Comparison of ENCODE assay signal across 2 cellular contexts in genomic region chr11:72641522-72641899, GRCh38.
TF ChIP-seq lines count a peak whose summit lies in the region.

No MANE protein-coding gene starts in this region.

TF ChIP-seq in GM23338, 12 proteins besides CTCF, POLR2A, EP300 and RAD21 (continued from another document):
- TF ChIP-seq ZNF462 (CRISPR knock-in tag; IDR thresholded peaks at IDR 0.05) = no peak

TF ChIP-seq in WTC11, 78 proteins besides CTCF, POLR2A, EP300 and RAD21:
- no peak for TF ChIP-seq AFF4 (CRISPR knock-in tag; IDR thresholded peaks at IDR 0.05; ENCODE audit: borderline replicate concordance)
- TF ChIP-seq PRRX2 (CRISPR knock-in tag; IDR thresholded peaks at IDR 0.05) = no peak
- TF ChIP-seq CREM (CRISPR knock-in tag; IDR thresholded peaks at IDR 0.05) = no peak
- TF ChIP-seq ZNF121 (CRISPR knock-in tag; IDR thresholded peaks at IDR 0.05) = no peak
- no peak for TF ChIP-seq ZSCAN18 (CRISPR knock-in tag; IDR thresholded peaks at IDR 0.05)
- TF ChIP-seq ERG (CRISPR knock-in tag; IDR thresholded peaks at IDR 0.05) = no peak
- TF ChIP-seq ETV6 (CRISPR knock-in tag; IDR thresholded peaks at IDR 0.05) = no peak
- no peak for TF ChIP-seq CDX4 (CRISPR knock-in tag; IDR thresholded peaks at IDR 0.05; ENCODE audit: borderline replicate concordance)
- no peak for TF ChIP-seq ZNF281 (CRISPR knock-in tag; IDR thresholded peaks at IDR 0.05)
- TF ChIP-seq NR1H2 (CRISPR knock-in tag; IDR thresholded peaks at IDR 0.05) = no peak
- TF ChIP-seq GRHL2 (CRISPR knock-in tag; IDR thresholded peaks at IDR 0.05; ENCODE audit: insufficient replicate concordance, severe bottlenecking) = no peak
- TF ChIP-seq USF1 (CRISPR knock-in tag; IDR thresholded peaks at IDR 0.05) = no peak
- TF ChIP-seq IRF2 (CRISPR knock-in tag; IDR thresholded peaks at IDR 0.05; ENCODE audit: borderline replicate concordance, low read depth) = no peak
- no peak for TF ChIP-seq ZBTB43 (CRISPR knock-in tag; IDR thresholded peaks at IDR 0.05)
- TF ChIP-seq FOXP1 (CRISPR knock-in tag; IDR thresholded peaks at IDR 0.05; ENCODE audit: borderline replicate concordance) = no peak
- TF ChIP-seq IRF1 (CRISPR knock-in tag; IDR thresholded peaks at IDR 0.05) = no peak
- TF ChIP-seq RORB (CRISPR knock-in tag; IDR thresholded peaks at IDR 0.05) = no peak
